ENCODE assay signal across 1 cellular context in the genomic region with DNA sequence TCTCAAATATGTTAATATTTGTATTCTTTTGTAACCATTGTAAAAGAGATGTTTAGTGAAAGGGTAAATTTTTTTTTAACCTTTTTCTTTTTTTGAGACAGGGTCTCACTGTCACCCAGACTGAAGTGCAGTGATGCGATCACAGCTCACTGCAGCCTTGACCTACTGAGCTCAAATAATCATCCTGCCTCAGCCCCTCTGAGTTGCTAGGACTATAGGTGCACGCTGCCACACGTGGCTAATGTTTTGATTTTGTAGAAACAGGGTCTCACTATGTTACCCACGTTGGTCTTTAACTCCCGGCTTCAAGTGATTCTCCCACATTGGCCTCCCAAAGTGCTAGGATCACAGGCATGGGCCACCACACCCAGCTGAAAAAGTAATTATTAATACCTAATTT.
A peak's percentile ranks its signal among the peaks of the same experiment; 100 is the strongest.
TF ChIP-seq lines count a peak whose summit lies in the region.

No MANE protein-coding gene starts in this region.

TF ChIP-seq in HepG2, 621 proteins besides CTCF, POLR2A, EP300 and RAD21 (continued from another document and continues in another):
- TF ChIP-seq ZBTB49 (CRISPR knock-in tag; IDR thresholded peaks at IDR 0.05; ENCODE audit: borderline replicate concordance) (no peak), ATF6 (CRISPR knock-in tag; conservative IDR thresholded peaks at IDR 0.05) (no peak), ZNF34 (CRISPR knock-in tag; IDR thresholded peaks at IDR 0.05; ENCODE audit: borderline replicate concordance) (no peak), ZHX2 (IDR thresholded peaks at IDR 0.05; ENCODE audit: low read depth) (no peak), ZHX2 (CRISPR knock-in tag; IDR thresholded peaks at IDR 0.05; ENCODE audit: borderline replicate concordance) (no peak), ZNF296 (CRISPR knock-in tag; conservative IDR thresholded peaks at IDR 0.05) (no peak), ZNF773 (CRISPR knock-in tag; IDR thresholded peaks at IDR 0.05; ENCODE audit: borderline replicate concordance) (no peak), MXI1 (IDR thresholded peaks at IDR 0.05; ENCODE audit: borderline replicate concordance, low read depth, low read length) (0 out of 3 replicates have a peak, but pooled peaks have one; percentile 25), ZNF432 (CRISPR knock-in tag; IDR thresholded peaks at IDR 0.05; ENCODE audit: borderline replicate concordance) (no peak), ZFP90 (CRISPR knock-in tag; IDR thresholded peaks at IDR 0.05; ENCODE audit: borderline replicate concordance) (no peak), ZNF263 (CRISPR knock-in tag; IDR thresholded peaks at IDR 0.05) (no peak), SP1 (IDR thresholded peaks at IDR 0.05) (no peak), SP1 (CRISPR knock-in tag; IDR thresholded peaks at IDR 0.05) (no peak), ZNF552 (CRISPR knock-in tag; IDR thresholded peaks at IDR 0.05; ENCODE audit: borderline replicate concordance) (no peak), ATF7 (IDR thresholded peaks at IDR 0.05) (no peak), ATF7 (CRISPR knock-in tag; IDR thresholded peaks at IDR 0.05) (no peak), AGO1 (IDR thresholded peaks at IDR 0.05; ENCODE audit: low read depth, low read length, poor library complexity, severe bottlenecking) (no peak), GMEB1 (CRISPR knock-in tag; IDR thresholded peaks at IDR 0.05; ENCODE audit: borderline replicate concordance) (no peak), ZNF280B (CRISPR knock-in tag; IDR thresholded peaks at IDR 0.05; ENCODE audit: borderline replicate concordance) (no peak), NFKBIZ (CRISPR knock-in tag; IDR thresholded peaks at IDR 0.05) (no peak), NFIC (IDR thresholded peaks at IDR 0.05; ENCODE audit: low read length) (no peak), ZNF180 (CRISPR knock-in tag; IDR thresholded peaks at IDR 0.05; ENCODE audit: borderline replicate concordance, low read depth) (no peak)
- TF ChIP-seq, protein P1, sequence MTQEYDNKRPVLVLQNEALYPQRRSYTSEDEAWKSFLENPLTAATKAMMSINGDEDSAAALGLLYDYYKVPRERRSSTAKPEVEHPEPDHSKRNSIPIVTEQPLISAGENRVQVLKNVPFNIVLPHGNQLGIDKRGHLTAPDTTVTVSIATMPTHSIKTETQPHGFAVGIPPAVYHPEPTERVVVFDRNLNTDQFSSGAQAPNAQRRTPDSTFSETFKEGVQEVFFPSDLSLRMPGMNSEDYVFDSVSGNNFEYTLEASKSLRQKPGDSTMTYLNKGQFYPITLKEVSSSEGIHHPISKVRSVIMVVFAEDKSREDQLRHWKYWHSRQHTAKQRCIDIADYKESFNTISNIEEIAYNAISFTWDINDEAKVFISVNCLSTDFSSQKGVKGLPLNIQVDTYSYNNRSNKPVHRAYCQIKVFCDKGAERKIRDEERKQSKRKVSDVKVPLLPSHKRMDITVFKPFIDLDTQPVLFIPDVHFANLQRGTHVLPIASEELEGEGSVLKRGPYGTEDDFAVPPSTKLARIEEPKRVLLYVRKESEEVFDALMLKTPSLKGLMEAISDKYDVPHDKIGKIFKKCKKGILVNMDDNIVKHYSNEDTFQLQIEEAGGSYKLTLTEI (CRISPR knock-in tag; conservative IDR thresholded peaks at IDR 0.05): no peak
- TF ChIP-seq, protein P2, sequence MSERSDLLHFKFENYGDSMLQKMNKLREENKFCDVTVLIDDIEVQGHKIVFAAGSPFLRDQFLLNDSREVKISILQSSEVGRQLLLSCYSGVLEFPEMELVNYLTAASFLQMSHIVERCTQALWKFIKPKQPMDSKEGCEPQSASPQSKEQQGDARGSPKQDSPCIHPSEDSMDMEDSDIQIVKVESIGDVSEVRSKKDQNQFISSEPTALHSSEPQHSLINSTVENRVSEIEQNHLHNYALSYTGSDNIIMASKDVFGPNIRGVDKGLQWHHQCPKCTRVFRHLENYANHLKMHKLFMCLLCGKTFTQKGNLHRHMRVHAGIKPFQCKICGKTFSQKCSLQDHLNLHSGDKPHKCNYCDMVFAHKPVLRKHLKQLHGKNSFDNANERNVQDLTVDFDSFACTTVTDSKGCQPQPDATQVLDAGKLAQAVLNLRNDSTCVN (CRISPR knock-in tag; IDR thresholded peaks at IDR 0.05; ENCODE audit: borderline replicate concordance): no peak
- TF ChIP-seq, protein P3, sequence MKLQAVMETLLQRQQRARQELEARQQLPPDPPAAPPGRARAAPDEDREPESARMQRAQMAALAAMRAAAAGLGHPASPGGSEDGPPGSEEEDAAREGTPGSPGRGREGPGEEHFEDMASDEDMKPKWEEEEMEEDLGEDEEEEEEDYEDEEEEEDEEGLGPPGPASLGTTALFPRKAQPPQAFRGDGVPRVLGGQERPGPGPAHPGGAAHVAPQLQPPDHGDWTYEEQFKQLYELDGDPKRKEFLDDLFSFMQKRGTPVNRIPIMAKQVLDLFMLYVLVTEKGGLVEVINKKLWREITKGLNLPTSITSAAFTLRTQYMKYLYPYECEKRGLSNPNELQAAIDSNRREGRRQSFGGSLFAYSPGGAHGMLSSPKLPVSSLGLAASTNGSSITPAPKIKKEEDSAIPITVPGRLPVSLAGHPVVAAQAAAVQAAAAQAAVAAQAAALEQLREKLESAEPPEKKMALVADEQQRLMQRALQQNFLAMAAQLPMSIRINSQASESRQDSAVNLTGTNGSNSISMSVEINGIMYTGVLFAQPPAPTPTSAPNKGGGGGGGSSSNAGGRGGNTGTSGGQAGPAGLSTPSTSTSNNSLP (IDR thresholded peaks at IDR 0.05; ENCODE audit: low read depth, low read length): no peak
- TF ChIP-seq, protein P4, sequence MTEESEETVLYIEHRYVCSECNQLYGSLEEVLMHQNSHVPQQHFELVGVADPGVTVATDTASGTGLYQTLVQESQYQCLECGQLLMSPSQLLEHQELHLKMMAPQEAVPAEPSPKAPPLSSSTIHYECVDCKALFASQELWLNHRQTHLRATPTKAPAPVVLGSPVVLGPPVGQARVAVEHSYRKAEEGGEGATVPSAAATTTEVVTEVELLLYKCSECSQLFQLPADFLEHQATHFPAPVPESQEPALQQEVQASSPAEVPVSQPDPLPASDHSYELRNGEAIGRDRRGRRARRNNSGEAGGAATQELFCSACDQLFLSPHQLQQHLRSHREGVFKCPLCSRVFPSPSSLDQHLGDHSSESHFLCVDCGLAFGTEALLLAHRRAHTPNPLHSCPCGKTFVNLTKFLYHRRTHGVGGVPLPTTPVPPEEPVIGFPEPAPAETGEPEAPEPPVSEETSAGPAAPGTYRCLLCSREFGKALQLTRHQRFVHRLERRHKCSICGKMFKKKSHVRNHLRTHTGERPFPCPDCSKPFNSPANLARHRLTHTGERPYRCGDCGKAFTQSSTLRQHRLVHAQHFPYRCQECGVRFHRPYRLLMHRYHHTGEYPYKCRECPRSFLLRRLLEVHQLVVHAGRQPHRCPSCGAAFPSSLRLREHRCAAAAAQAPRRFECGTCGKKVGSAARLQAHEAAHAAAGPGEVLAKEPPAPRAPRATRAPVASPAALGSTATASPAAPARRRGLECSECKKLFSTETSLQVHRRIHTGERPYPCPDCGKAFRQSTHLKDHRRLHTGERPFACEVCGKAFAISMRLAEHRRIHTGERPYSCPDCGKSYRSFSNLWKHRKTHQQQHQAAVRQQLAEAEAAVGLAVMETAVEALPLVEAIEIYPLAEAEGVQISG (CRISPR knock-in tag; IDR thresholded peaks at IDR 0.05): no peak
